ENCODE assay signal across 8 cellular contexts in genomic region chr2:204019572-204020501, GRCh38.
DNase-seq lines count a peak whose midpoint lies in the region; ATAC-seq lines count a peak whose summit lies in the region.

No MANE protein-coding gene starts in this region.

- no peak overlapping the region for H3K4me3 Mint-ChIP-seq in activated T-cell treated with anti-CD3 and anti-CD28 coated beads, Interleukin-2, amount 50 U/mL, for 4 hours

- peaks cover 47% of the 10 kb centered on the region for H3K4me1 Mint-ChIP-seq in activated T-cell treated with anti-CD3 and anti-CD28 coated beads, Interleukin-2, amount 50 U/mL, for 4 hours (ENCODE audit: low read depth)

- H3K27me3 Mint-ChIP-seq in activated T-cell treated with anti-CD3 and anti-CD28 coated beads, Interleukin-2, amount 50 U/mL, for 4 hours (ENCODE audit: low read depth): no peaks in the 10 kb centered on the region

- peaks cover 1% of the 10 kb centered on the region for H3K36me3 Mint-ChIP-seq in activated T-cell treated with anti-CD3 and anti-CD28 coated beads, Interleukin-2, amount 50 U/mL, for 4 hours (ENCODE audit: insufficient read depth)

- DNase-seq in activated T-cell treated with anti-CD3 and anti-CD28 coated beads, Interleukin-2, amount 50 U/mL, for 4 hours: peak; percentile 30
- DNase-seq in stimulated activated CD4-positive, alpha-beta T cell treated with anti-CD3 and anti-CD28 coated beads, Interleukin-12 subunit alpha, Interleukin-12 subunit beta, amount 100 ng/mL, for 4 hours: peak; percentile 44
- DNase-seq in retina: no peak

- H3K9me3 Mint-ChIP-seq in activated T-cell treated with anti-CD3 and anti-CD28 coated beads, Interleukin-2, amount 50 U/mL, for 4 hours: peaks cover 2% of the 10 kb centered on the region

- peak; percentile 87 for ATAC-seq in GM18870 (IDR thresholded peaks at IDR 0.05; ENCODE audit: unreplicated experiment)
- peak; percentile 65 for ATAC-seq in HG03066 (IDR thresholded peaks at IDR 0.05; ENCODE audit: low read depth, unreplicated experiment)
- ATAC-seq in activated T-cell treated with anti-CD3 and anti-CD28 coated beads, Interleukin-2, amount 50 U/mL, for 4 hours: peak; percentile 86 to 89
- ATAC-seq in HG03439 (IDR thresholded peaks at IDR 0.05; ENCODE audit: unreplicated experiment): no peak
- ATAC-seq in GM19328 (IDR thresholded peaks at IDR 0.05; ENCODE audit: unreplicated experiment): no peak
- no peak for ATAC-seq in GM21515 (IDR thresholded peaks at IDR 0.05; ENCODE audit: unreplicated experiment)

Comparison
In these comparisons a context has a peak if more than half of its experiments do, and no peak if none do; other contexts are left out.
1. ATAC-seq: peak in GM18870 (single experiment), HG03066 (single experiment) and activated T-cell treated with anti-CD3 and anti-CD28 coated beads, Interleukin-2, amount 50 U/mL, for 4 hours (2 of 2); none in HG03439 (single experiment), GM19328 (single experiment) and GM21515 (single experiment).